ENCODE assay signal across 27 cellular contexts in genomic region chr16:52924162-52924561, GRCh38.
"Had no signal": no experiment of that assay in that cellular context is flagged by ENCODE, and none has a peak within 500 bp of the region (broad histone marks: within the 10 kb centered on the region; RNA-seq: fewer than 3 reads in every experiment).

No MANE protein-coding gene starts in this region.

- H3K27ac ChIP-seq: stomach, suprapubic skin, testis, thoracic aorta, thyroid gland, tibial artery, tibial nerve, transverse colon, upper lobe of left lung, upper lobe of right lung, uterus, vagina had no signal

- H3K4me3 ChIP-seq: stomach, suprapubic skin, testis, thoracic aorta, thyroid gland, tibial artery, tibial nerve, transverse colon, upper lobe of left lung, upper lobe of right lung, uterus, vagina had no signal

- FAIRE-seq: urothelium cell line had no signal

- H3K36me3 ChIP-seq: stomach, suprapubic skin, thoracic aorta, thyroid gland, tibial artery, tibial nerve, transverse colon, upper lobe of left lung, upper lobe of right lung, uterus, vagina had no signal

- H3K9me3 ChIP-seq: stomach, suprapubic skin, testis, thoracic aorta, thyroid gland, tibial nerve, transverse colon, upper lobe of left lung, upper lobe of right lung, uterus, vagina had no signal

- ATAC-seq: stimulated activated effector memory CD8-positive, alpha-beta T cell treated with anti-CD3 and anti-CD28 coated beads, Interleukin-12 subunit alpha, Interleukin-12 subunit beta, amount 100 ng/mL, for 72 hours; stimulated activated memory B cell treated with anti-CD40 and anti-IgM and Interleukin-4, amounts not matched to agents 10 μg/mL and 1 μg/mL and 100 μg/mL, for 72 hours; stimulated activated naive B cell treated with anti-CD40 and anti-IgM and Interleukin-4, amounts not matched to agents 10 μg/mL and 1 μg/mL and 100 μg/mL, for 72 hours; stimulated activated naive CD8-positive, alpha-beta T cell treated with anti-CD3 and anti-CD28 coated beads, Interleukin-15, amount 100 ng/mL, for 72 hours; stimulated activated naive CD8-positive, alpha-beta T cell treated with anti-CD3 and anti-CD28 coated beads, Interleukin-15, Interleukin-2, amounts not matched to agents 100 U/mL and 50 U/mL, for 24 hours; upper lobe of right lung had no signal

- DNase-seq: stimulated activated CD4-positive, alpha-beta T cell treated with anti-CD3 and anti-CD28 coated beads, Interleukin-2, amount 100 ng/mL, for 48 hours; stimulated activated CD4-positive, alpha-beta T cell treated with anti-CD3 and anti-CD28 coated beads, Interleukin-4, amount 100 ng/mL, for 1 hour; stimulated activated CD4-positive, alpha-beta T cell treated with anti-CD3 and anti-CD28 coated beads, Interleukin-4, amount 100 ng/mL, for 24 hours; stimulated activated CD4-positive, alpha-beta T cell treated with anti-CD3 and anti-CD28 coated beads, Interleukin-4, amount 100 ng/mL, for 4 hours; stimulated activated CD8-positive, alpha-beta memory T cell treated with anti-CD3 and anti-CD28 coated beads, Interleukin-4, amount 100 ng/mL, for 48 hours; stimulated activated naive B cell treated with anti-CD40 and anti-IgM and Interleukin-4, amounts not matched to agents 10 μg/mL and 1 μg/mL and 100 μg/mL, for 72 hours; stimulated activated naive CD4-positive, alpha-beta T cell; stimulated activated naive CD4-positive, alpha-beta T cell treated with Interleukin-2 at 50 U/mL for 16 hours; stimulated activated naive CD8-positive, alpha-beta T cell treated with anti-CD3 and anti-CD28 coated beads, Interleukin-15, amount 100 ng/mL, for 72 hours; stimulated activated naive CD8-positive, alpha-beta T cell treated with anti-CD3 and anti-CD28 coated beads, Interleukin-15, Interleukin-2, amounts not matched to agents 100 U/mL and 50 U/mL, for 24 hours; stomach; substantia nigra; testis; thyroid gland; tibial artery; transverse colon; trophoblast cell; upper lobe of left lung; upper lobe of right lung; uterus had no signal

- H3K27me3 ChIP-seq: stomach, suprapubic skin, testis, thyroid gland, tibial artery, tibial nerve, transverse colon, upper lobe of left lung, upper lobe of right lung, uterus, vagina had no signal

- H3K4me1 ChIP-seq: stomach, suprapubic skin, testis, thyroid gland, tibial artery, tibial nerve, transverse colon, upper lobe of left lung, upper lobe of right lung, uterus, vagina had no signal
